In the genomic region with DNA sequence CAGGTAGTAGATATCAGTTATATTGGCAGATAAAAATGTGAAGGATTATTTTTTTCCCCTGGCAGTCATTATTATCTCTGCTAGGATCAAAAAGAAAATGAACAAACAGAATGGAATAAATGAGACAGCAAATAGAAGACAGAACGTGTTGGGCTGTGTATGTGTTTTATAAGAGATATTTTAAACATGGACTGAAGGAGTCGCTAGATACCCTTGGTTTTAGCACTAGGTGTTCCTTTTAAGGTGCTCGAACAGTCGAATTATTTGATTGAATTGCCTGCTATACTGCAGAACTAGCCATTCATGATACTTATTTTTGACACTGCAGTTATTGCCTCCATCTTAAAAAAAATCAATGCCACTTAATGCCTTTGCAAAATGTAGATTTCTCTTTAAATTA, we compare ENCODE assay signal across 1 cellular context.
TF ChIP-seq lines count a peak whose summit lies in the region.

No MANE protein-coding gene starts in this region.

TF ChIP-seq in HCT116, 20 proteins besides CTCF, POLR2A, EP300 and RAD21:
- TF ChIP-seq, protein P1, sequence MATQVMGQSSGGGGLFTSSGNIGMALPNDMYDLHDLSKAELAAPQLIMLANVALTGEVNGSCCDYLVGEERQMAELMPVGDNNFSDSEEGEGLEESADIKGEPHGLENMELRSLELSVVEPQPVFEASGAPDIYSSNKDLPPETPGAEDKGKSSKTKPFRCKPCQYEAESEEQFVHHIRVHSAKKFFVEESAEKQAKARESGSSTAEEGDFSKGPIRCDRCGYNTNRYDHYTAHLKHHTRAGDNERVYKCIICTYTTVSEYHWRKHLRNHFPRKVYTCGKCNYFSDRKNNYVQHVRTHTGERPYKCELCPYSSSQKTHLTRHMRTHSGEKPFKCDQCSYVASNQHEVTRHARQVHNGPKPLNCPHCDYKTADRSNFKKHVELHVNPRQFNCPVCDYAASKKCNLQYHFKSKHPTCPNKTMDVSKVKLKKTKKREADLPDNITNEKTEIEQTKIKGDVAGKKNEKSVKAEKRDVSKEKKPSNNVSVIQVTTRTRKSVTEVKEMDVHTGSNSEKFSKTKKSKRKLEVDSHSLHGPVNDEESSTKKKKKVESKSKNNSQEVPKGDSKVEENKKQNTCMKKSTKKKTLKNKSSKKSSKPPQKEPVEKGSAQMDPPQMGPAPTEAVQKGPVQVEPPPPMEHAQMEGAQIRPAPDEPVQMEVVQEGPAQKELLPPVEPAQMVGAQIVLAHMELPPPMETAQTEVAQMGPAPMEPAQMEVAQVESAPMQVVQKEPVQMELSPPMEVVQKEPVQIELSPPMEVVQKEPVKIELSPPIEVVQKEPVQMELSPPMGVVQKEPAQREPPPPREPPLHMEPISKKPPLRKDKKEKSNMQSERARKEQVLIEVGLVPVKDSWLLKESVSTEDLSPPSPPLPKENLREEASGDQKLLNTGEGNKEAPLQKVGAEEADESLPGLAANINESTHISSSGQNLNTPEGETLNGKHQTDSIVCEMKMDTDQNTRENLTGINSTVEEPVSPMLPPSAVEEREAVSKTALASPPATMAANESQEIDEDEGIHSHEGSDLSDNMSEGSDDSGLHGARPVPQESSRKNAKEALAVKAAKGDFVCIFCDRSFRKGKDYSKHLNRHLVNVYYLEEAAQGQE (IDR thresholded peaks at IDR 0.05; ENCODE audit: low read depth): peak; percentile 16; the same call in 1 of the 2 replicates
- TF ChIP-seq CEBPB (IDR thresholded peaks at IDR 0.05; ENCODE audit: low read depth) (no peak), ATF3 (IDR thresholded peaks at IDR 0.05) (no peak), SP1 (IDR thresholded peaks at IDR 0.05; ENCODE audit: low read depth) (no peak)
